In genomic region chr2:71130325-71131260, GRCh38 we compare ENCODE assay signal across 8 cellular contexts. TPM values are rescaled to one million over a fixed set of nuclear protein-coding genes. Genes with fewer than 3 reads are reported as not detected.
A peak's percentile ranks its signal among the peaks of the same experiment; 100 is the strongest.
DNase-seq lines count a peak whose midpoint lies in the region; ATAC-seq, FAIRE-seq and TF ChIP-seq lines count a peak whose summit lies in the region.

A gene with protein sequence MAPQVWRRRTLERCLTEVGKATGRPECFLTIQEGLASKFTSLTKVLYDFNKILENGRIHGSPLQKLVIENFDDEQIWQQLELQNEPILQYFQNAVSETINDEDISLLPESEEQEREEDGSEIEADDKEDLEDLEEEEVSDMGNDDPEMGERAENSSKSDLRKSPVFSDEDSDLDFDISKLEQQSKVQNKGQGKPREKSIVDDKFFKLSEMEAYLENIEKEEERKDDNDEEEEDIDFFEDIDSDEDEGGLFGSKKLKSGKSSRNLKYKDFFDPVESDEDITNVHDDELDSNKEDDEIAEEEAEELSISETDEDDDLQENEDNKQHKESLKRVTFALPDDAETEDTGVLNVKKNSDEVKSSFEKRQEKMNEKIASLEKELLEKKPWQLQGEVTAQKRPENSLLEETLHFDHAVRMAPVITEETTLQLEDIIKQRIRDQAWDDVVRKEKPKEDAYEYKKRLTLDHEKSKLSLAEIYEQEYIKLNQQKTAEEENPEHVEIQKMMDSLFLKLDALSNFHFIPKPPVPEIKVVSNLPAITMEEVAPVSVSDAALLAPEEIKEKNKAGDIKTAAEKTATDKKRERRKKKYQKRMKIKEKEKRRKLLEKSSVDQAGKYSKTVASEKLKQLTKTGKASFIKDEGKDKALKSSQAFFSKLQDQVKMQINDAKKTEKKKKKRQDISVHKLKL (plus strand): TSS chr2:71130634. CDS start chr2:71130666, 32 bp downstream.

- TF ChIP-seq CTCF in transverse colon (IDR thresholded peaks at IDR 0.05), result no peak

- 1 to 2% methylated on average over 6 to 31 of the region's 52 CpGs for WGBS in transverse colon (ENCODE audit: low coverage in 1 of 2), 2 donors

- H3K9ac ChIP-seq in adipocyte (ENCODE audit: low read length), result peak within 1 kb of the TSS; percentile 95

- DNase-seq in GM12891 (ENCODE audit: insufficient read length, low spot score) (peak; percentile 68), NCI-H1092 treated with DMSO at 0.1 percent for 48 hours (lab: John Stamatoyannopoulos, UW) (peak; percentile 87), SW 1271 (lab: John Stamatoyannopoulos, UW) (peak; percentile 44 to 93), adipocyte (ENCODE audit: low read depth) (peak; percentile 97), cardiac septum (ENCODE audit: low spot score) (peak; percentile 97), pons (ENCODE audit: low spot score) (peak; percentile 86), transverse colon (peak; percentile 91)

- intact Hi-C loops in cardiac septum (cut with DNase I), result loop anchor here (1.0 kb wide), 1 partner anchor 62 kb away; the partner anchor contains the start of gene NAGK
- intact Hi-C loops in transverse colon (cut with DNase I; ENCODE audit: low total_unique reads), result no loop called here

- H3K36me3 ChIP-seq in adipocyte (ENCODE audit: control insufficient read depth, insufficient read depth, low read length, severe bottlenecking) (peaks cover 27% of the 10 kb centered on the region), transverse colon (peaks cover 0 to 20% (median 9%) of the 10 kb centered on the region in 4 donors)

- H3K27me3 ChIP-seq in adipocyte (replicated peaks; ENCODE audit: control insufficient read depth, insufficient read depth, low read length) (no peaks in the 10 kb centered on the region), transverse colon (no peaks in the 10 kb centered on the region)

- peak within 1 kb of the TSS; percentile 91 to 99 (median 96) for H3K27ac ChIP-seq in transverse colon

- in situ Hi-C loops in transverse colon (cut with MboI; ENCODE audit: low pct_ligation_motif_present in 1 of 4, low pct_unique_long_range_greater_than_20kb in 1 of 4, low sequenced_read_pairs in 3 of 4), result no loop called here

- peak; percentile 93 for ATAC-seq in HG02642 (IDR thresholded peaks at IDR 0.05; ENCODE audit: poor library complexity, unreplicated experiment)

- FAIRE-seq in GM12891 (lab: Jason Lieb, UNC), result no peak

- no peak for TF ChIP-seq EP300 in transverse colon (IDR thresholded peaks at IDR 0.05; ENCODE audit: low read depth)

- H3K4me3 ChIP-seq in adipocyte (ENCODE audit: low read length) (peak within 1 kb of the TSS; percentile 87), transverse colon (peak within 1 kb of the TSS; percentile 55 to 92 (median 84))

- TF ChIP-seq POLR2A in GM12891 (IDR thresholded peaks at IDR 0.05; ENCODE audit: low read depth, low read length) (peak; percentile 81), transverse colon (IDR thresholded peaks at IDR 0.05) (no peak)

- H3K9me3 ChIP-seq in adipocyte (ENCODE audit: control insufficient read depth, low read length) (no peaks in the 10 kb centered on the region), transverse colon (no peaks in the 10 kb centered on the region)

- peaks cover 31% of the 10 kb centered on the region for H3K4me1 ChIP-seq in adipocyte (ENCODE audit: control insufficient read depth, insufficient read depth, low read length)
- H3K4me1 ChIP-seq in transverse colon, result peaks cover 22 to 27% (median 24%) of the 10 kb centered on the region in 4 donors

TF ChIP-seq in GM12891, 5 proteins besides CTCF, POLR2A, EP300 and RAD21:
- 0 out of 2 replicates have a peak, but pooled peaks have one; percentile 8 for TF ChIP-seq SPI1 (IDR thresholded peaks at IDR 0.05; ENCODE audit: low read depth, low read length)
- TF ChIP-seq POLR2AphosphoS5 (IDR thresholded peaks at IDR 0.05; ENCODE audit: low read depth, low read length), result peak; percentile 87; the same call in 1 of the 2 replicates
- peak; percentile 91 for TF ChIP-seq POU2F2 (IDR thresholded peaks at IDR 0.05; ENCODE audit: low read depth, low read length)
- peak; percentile 19 for TF ChIP-seq PAX5 (IDR thresholded peaks at IDR 0.05; ENCODE audit: insufficient read depth, low read length, severe bottlenecking)
- peak; percentile 96 for TF ChIP-seq TAF1 (IDR thresholded peaks at IDR 0.05; ENCODE audit: low read depth, low read length)

RNA-seq across cellular contexts. Expression of the gene that starts here (rescaled TPM):
- 23.3 TPM for polyA plus RNA-seq in GM12891 (2012; ENCODE audit: low read depth, missing spikeins)
- total RNA-seq in cardiac septum (27.8 TPM), transverse colon (10 to 100 TPM in 3 of 4 donors, 1 to 10 TPM in 1; 7.5 to 22.9 (median 12.8) TPM)

Comparison
In these comparisons a context has a peak if more than half of its experiments do, and no peak if none do; other contexts are left out.
1. Peak in every context shown above with its lines: DNase-seq, ATAC-seq, H3K4me3 ChIP-seq and H3K27ac ChIP-seq.